29 cellular contexts compared by ENCODE assay signal in the genomic region with DNA sequence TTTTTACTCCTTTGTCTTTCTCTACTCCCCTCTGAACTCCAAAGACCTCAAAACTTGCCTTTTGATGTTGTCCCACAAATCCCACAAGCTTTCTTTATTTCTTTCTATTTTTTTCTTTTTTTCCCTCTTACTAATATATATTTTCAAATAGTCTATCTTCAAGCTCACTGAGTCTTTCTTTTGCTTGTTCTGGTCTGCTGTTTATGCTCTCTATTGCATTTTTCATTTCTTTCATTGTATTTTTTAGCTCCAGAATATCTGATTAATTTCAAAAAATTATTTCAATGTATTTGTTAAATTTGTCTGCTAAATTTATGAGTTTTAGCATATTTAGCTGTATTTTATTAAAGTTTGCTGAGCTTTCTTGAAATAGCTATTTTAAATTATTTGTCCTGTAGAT.
"Had no signal": no experiment of that assay in that cellular context is flagged by ENCODE, and none has a peak within 500 bp of the region (broad histone marks: within the 10 kb centered on the region; RNA-seq: fewer than 3 reads in every experiment).

No MANE protein-coding gene starts in this region.

- H3K27ac ChIP-seq: neutrophil, pancreas, prostate gland, right atrium auricular region, skin epidermis, spleen, suprapubic skin, testis, tibial artery, transverse colon, upper lobe of right lung, uterus had no signal

- H3K4me3 ChIP-seq: pancreas, prostate gland, right atrium auricular region, skin epidermis, smooth muscle cell, spleen, suprapubic skin, testis, tibial artery, transverse colon, upper lobe of right lung, uterus had no signal

- H3K4me1 ChIP-seq: pancreas, prostate gland, right atrium auricular region, spleen, suprapubic skin, testis, tibial artery, transverse colon, upper lobe of right lung, uterus had no signal

- H3K9me3 ChIP-seq: neutrophil, pancreas, prostate gland, testis had no signal

- DNase-seq: naive thymus-derived CD8-positive, alpha-beta T cell; nephron progenitor cell; nucleus accumbens; retina; spleen; stimulated activated CD4-positive, alpha-beta T cell treated with anti-CD3 and anti-CD28 coated beads, Interleukin-12 subunit alpha, Interleukin-12 subunit beta, amount 100 ng/mL, for 4 hours; stimulated activated CD4-positive, alpha-beta T cell treated with anti-CD3 and anti-CD28 coated beads, Interleukin-1b, Interleukin-23, amount 100 ng/mL, for 48 hours; stimulated activated CD4-positive, alpha-beta T cell treated with anti-CD3 and anti-CD28 coated beads, Interleukin-4, amount 100 ng/mL, for 1 hour; stimulated activated CD4-positive, alpha-beta T cell treated with anti-CD3 and anti-CD28 coated beads, Interleukin-4, amount 100 ng/mL, for 4 hours; stimulated activated CD8-positive, alpha-beta memory T cell treated with anti-CD3 and anti-CD28 coated beads, Interleukin-4, amount 100 ng/mL, for 48 hours; stimulated activated naive CD4-positive, alpha-beta T cell; stimulated activated naive CD8-positive, alpha-beta T cell treated with anti-CD3 and anti-CD28 coated beads, Interleukin-15, amount 100 ng/mL, for 72 hours; stimulated activated naive CD8-positive, alpha-beta T cell treated with anti-CD3 and anti-CD28 coated beads, Interleukin-15, Interleukin-2, amounts not matched to agents 100 U/mL and 50 U/mL, for 24 hours; substantia nigra; testis; tibial artery; transverse colon; upper lobe of right lung; uterus had no signal

- FAIRE-seq: pancreas had no signal

- H3K36me3 ChIP-seq: neutrophil, pancreas, prostate gland, right atrium auricular region, spleen, suprapubic skin, tibial artery, transverse colon, upper lobe of right lung had no signal

- ATAC-seq: naive thymus-derived CD8-positive, alpha-beta T cell; natural killer cell treated with Interleukin-12 subunit alpha and Interleukin-12 subunit beta and Interleukin-15 and Interleukin-18, amount 100 ng/mL, for 72 hours; pancreas; sciatic nerve; stimulated activated memory B cell treated with anti-CD40 and anti-IgM and Interleukin-4, amounts not matched to agents 10 μg/mL and 1 μg/mL and 100 μg/mL, for 72 hours; stimulated activated naive CD8-positive, alpha-beta T cell treated with anti-CD3 and anti-CD28 coated beads, Interleukin-15, amount 100 ng/mL, for 72 hours; stimulated activated naive CD8-positive, alpha-beta T cell treated with anti-CD3 and anti-CD28 coated beads, Interleukin-15, Interleukin-2, amounts not matched to agents 100 U/mL and 50 U/mL, for 24 hours; upper lobe of right lung had no signal

- H3K27me3 ChIP-seq: neutrophil, right atrium auricular region, spleen, testis, tibial artery, transverse colon, upper lobe of right lung had no signal

- H3K4me2 ChIP-seq: smooth muscle cell had no signal
